In genomic region chr3:130504701-130505100, GRCh38 we compare ENCODE assay signal across 10 cellular contexts. TPM values are rescaled to one million over a fixed set of nuclear protein-coding genes. Genes with fewer than 3 reads are reported as not detected.
"Had no signal": no experiment of that assay in that cellular context is flagged by ENCODE, and none has a peak within 500 bp of the region (broad histone marks: within the 10 kb centered on the region; RNA-seq: fewer than 3 reads in every experiment).

No MANE protein-coding gene starts in this region.

- H3K36me3 Mint-ChIP-seq: IgD-negative memory B cell had no signal

- H3K4me3 ChIP-seq: HAP-1 had no signal

- H3K9me3 Mint-ChIP-seq: IgD-negative memory B cell had no signal

- DNase-seq: GOT3, H7, HFFc6 had no signal

- H3K27ac ChIP-seq: HL-60 had no signal

- H3K4me1 ChIP-seq: HAP-1 had no signal

- H3K9me3 ChIP-seq: HAP-1 had no signal

- ATAC-seq: HCT116, HepG2 had no signal

- H3K36me3 ChIP-seq: HAP-1 had no signal

- FAIRE-seq: HepG2 had no signal

- H3K27ac Mint-ChIP-seq: HFFc6 had no signal

RNA-seq across cellular contexts. Expression of gene COL6A6, which starts 12.3 kb away (rescaled TPM):
- total RNA-seq: H4, H7, HepG2, HT1080 had no signal
- polyA plus RNA-seq: HepG2, IgD-negative memory B cell had no signal
